Comparison of ENCODE assay signal across 12 cellular contexts in genomic region chr15:51266548-51266947, GRCh38.
DNase-seq lines count a peak whose midpoint lies in the region; ATAC-seq and TF ChIP-seq lines count a peak whose summit lies in the region.
"Had no signal": no experiment of that assay in that cellular context is flagged by ENCODE, and none has a peak within 500 bp of the region (broad histone marks: within the 10 kb centered on the region; RNA-seq: fewer than 3 reads in every experiment).

No MANE protein-coding gene starts in this region.

- no peak for ATAC-seq in T-helper 17 cell
- ATAC-seq in HG02973 (IDR thresholded peaks at IDR 0.05; ENCODE audit: unreplicated experiment): no peak
- no peak for ATAC-seq in activated T-cell treated with anti-CD3 and anti-CD28 coated beads, Interleukin-2, amount 50 U/mL, for 72 hours (replicated peaks in 1 of 2)
- ATAC-seq in naive thymus-derived CD4-positive, alpha-beta T cell: no peak

- H3K36me3 Mint-ChIP-seq in T-helper 17 cell (ENCODE audit: low read depth): peaks cover 2% of the 10 kb centered on the region
- H3K36me3 Mint-ChIP-seq in activated T-cell treated with anti-CD3 and anti-CD28 coated beads, Interleukin-2, amount 50 U/mL, for 72 hours (ENCODE audit: insufficient read depth in 2 of 2): no peaks in the 10 kb centered on the region
- peaks cover 0 to 4% (median 0%) of the 10 kb centered on the region in 5 donors for H3K36me3 Mint-ChIP-seq in naive thymus-derived CD4-positive, alpha-beta T cell
- H3K36me3 Mint-ChIP-seq: CD4-positive, CD25-positive, alpha-beta regulatory T cell had no signal

- CTCF ChIA-PET in naive thymus-derived CD4-positive, alpha-beta T cell (lab: Charles Lee): no interaction called here

- POLR2A ChIA-PET in naive thymus-derived CD4-positive, alpha-beta T cell (lab: Charles Lee): no interaction called here

- no peak overlapping the region for H2AK5ac ChIP-seq in trophoblast cell (ENCODE audit: low read length)

- peak overlapping the region; percentile 51 to 52 for H3K4me3 ChIP-seq in foreskin fibroblast (ENCODE audit: low read depth in 1 of 2, low read length in 2 of 2)
- no peak overlapping the region for H3K4me3 ChIP-seq in trophoblast cell (ENCODE audit: low read depth, low read length)
- no peak overlapping the region for H3K4me3 ChIP-seq in naive thymus-derived CD4-positive, alpha-beta T cell (ENCODE audit: low read length)

- H3K14ac ChIP-seq in trophoblast cell (ENCODE audit: low read length): no peak overlapping the region

- H2AFZ ChIP-seq in trophoblast cell (ENCODE audit: insufficient read depth, low read length, poor library complexity): no peak overlapping the region

- no peak overlapping the region for H4K8ac ChIP-seq in trophoblast cell (ENCODE audit: low read depth, low read length)

- H3K27ac ChIP-seq in trophoblast cell (ENCODE audit: low read depth, low read length): no peak overlapping the region
- no peak overlapping the region for H3K27ac ChIP-seq in naive thymus-derived CD4-positive, alpha-beta T cell (ENCODE audit: low read depth, low read length)

- no CpG with 5 or more reads among the region's 9 CpGs for WGBS in trophoblast cell (ENCODE audit: extremely low coverage, insufficient coverage, insufficient read length)

- H3K9me3 Mint-ChIP-seq in activated T-cell treated with anti-CD3 and anti-CD28 coated beads, Interleukin-2, amount 50 U/mL, for 72 hours: peaks cover under 1% of the 10 kb centered on the region in 2 donors
- H3K9me3 Mint-ChIP-seq in naive thymus-derived CD4-positive, alpha-beta T cell: peaks cover 0 to 5% (median 1%) of the 10 kb centered on the region in 11 donors
- H3K9me3 Mint-ChIP-seq: activated naive CD4-positive, alpha-beta T cell treated with anti-CD3 and anti-CD28 coated beads for 36 hours had no signal

- peaks cover 11% of the 10 kb centered on the region for H3K27me3 ChIP-seq in trophoblast cell (ENCODE audit: insufficient read depth, low read length)
- H3K27me3 ChIP-seq in naive thymus-derived CD4-positive, alpha-beta T cell (ENCODE audit: control insufficient read depth in 2 of 2, insufficient read depth in 2 of 2, low read length in 2 of 2): peaks cover 0 to 5% of the 10 kb centered on the region in 2 donors

- no peak overlapping the region for H3K4ac ChIP-seq in trophoblast cell (ENCODE audit: low read depth, low read length)

- H3K4me1 Mint-ChIP-seq in T-helper 17 cell: peaks cover 5% of the 10 kb centered on the region
- H3K4me1 Mint-ChIP-seq in activated T-cell treated with anti-CD3 and anti-CD28 coated beads, Interleukin-2, amount 50 U/mL, for 72 hours (ENCODE audit: low read depth): peaks cover 5% of the 10 kb centered on the region
- peaks cover 2 to 7% (median 5%) of the 10 kb centered on the region in 7 donors for H3K4me1 Mint-ChIP-seq in naive thymus-derived CD4-positive, alpha-beta T cell

- H2BK12ac ChIP-seq in trophoblast cell (ENCODE audit: low read length): no peak overlapping the region

- peaks cover 2 to 8% of the 10 kb centered on the region in 2 experiments for H3K4me1 ChIP-seq in trophoblast cell (ENCODE audit: control insufficient read depth in 1 of 2, insufficient read depth in 2 of 2, low read length in 2 of 2)
- H3K4me1 ChIP-seq in naive thymus-derived CD4-positive, alpha-beta T cell (ENCODE audit: control insufficient read depth in 2 of 2, insufficient read depth in 2 of 2, low read length in 2 of 2): no peaks in the 10 kb centered on the region

- peaks cover 14% of the 10 kb centered on the region for H3K27me3 Mint-ChIP-seq in T-helper 17 cell
- peaks cover 34% of the 10 kb centered on the region for H3K27me3 Mint-ChIP-seq in activated T-cell treated with anti-CD3 and anti-CD28 coated beads, Interleukin-2, amount 50 U/mL, for 72 hours (ENCODE audit: low read depth)
- peaks cover 1 to 45% (median 21%) of the 10 kb centered on the region in 5 donors for H3K27me3 Mint-ChIP-seq in naive thymus-derived CD4-positive, alpha-beta T cell

- no peak overlapping the region for H4K91ac ChIP-seq in trophoblast cell (ENCODE audit: low read depth, low read length)

- H3K27ac Mint-ChIP-seq in T-helper 17 cell: no peak overlapping the region
- H3K27ac Mint-ChIP-seq in activated T-cell treated with anti-CD3 and anti-CD28 coated beads, Interleukin-2, amount 50 U/mL, for 72 hours: no peak overlapping the region
- H3K27ac Mint-ChIP-seq in naive thymus-derived CD4-positive, alpha-beta T cell: no peak overlapping the region
- H3K27ac Mint-ChIP-seq: activated naive CD4-positive, alpha-beta T cell treated with anti-CD3 and anti-CD28 coated beads for 36 hours; CD4-positive, CD25-positive, alpha-beta regulatory T cell had no signal

- no peak overlapping the region for H3K9ac ChIP-seq in trophoblast cell (ENCODE audit: low read length)

- H3K79me2 ChIP-seq in trophoblast cell (ENCODE audit: control insufficient read depth, insufficient read depth, low read length, poor library complexity): peaks cover 2% of the 10 kb centered on the region

- H4K12ac ChIP-seq in trophoblast cell (ENCODE audit: low read depth, low read length): no peak overlapping the region

- H3K4me3 Mint-ChIP-seq in T-helper 17 cell: peak overlapping the region; percentile 28
- H3K4me3 Mint-ChIP-seq in activated T-cell treated with anti-CD3 and anti-CD28 coated beads, Interleukin-2, amount 50 U/mL, for 72 hours: peak overlapping the region in 1 of 2 donors; percentile 40
- peak overlapping the region in 1 of 10 donors; percentile 41 for H3K4me3 Mint-ChIP-seq in naive thymus-derived CD4-positive, alpha-beta T cell
- H3K4me3 Mint-ChIP-seq: activated naive CD4-positive, alpha-beta T cell treated with anti-CD3 and anti-CD28 coated beads for 36 hours; CD4-positive, CD25-positive, alpha-beta regulatory T cell had no signal

- intact Hi-C loops in naive thymus-derived CD4-positive, alpha-beta T cell (cut with micrococcal nuclease): no loop called here

- no peak overlapping the region for H2BK120ac ChIP-seq in trophoblast cell (ENCODE audit: insufficient read depth, low read length, poor library complexity)

- peak overlapping the region; percentile 89 for H3K4me2 ChIP-seq in trophoblast cell (ENCODE audit: low read length)

- H3K9me3 ChIP-seq in T-helper 17 cell (ENCODE audit: control insufficient read depth, low read length, poor library complexity, severe bottlenecking) (no peaks in the 10 kb centered on the region), trophoblast cell (ENCODE audit: insufficient read depth, low read depth, low read length) (peaks cover 6% of the 10 kb centered on the region)
- no peaks in the 10 kb centered on the region for H3K9me3 ChIP-seq in naive thymus-derived CD4-positive, alpha-beta T cell (ENCODE audit: control insufficient read depth in 2 of 3, low read length in 3 of 3)

- DNase-seq in AG20443 (ENCODE audit: low spot score) (peak; percentile 42), T-helper 17 cell (no peak), foreskin fibroblast (peak in 1 of 2 donors; percentile 49), trophoblast cell (no peak), HT-29 (ENCODE audit: low spot score) (no peak)
- no peak for DNase-seq in activated T-cell treated with anti-CD3 and anti-CD28 coated beads, Interleukin-2, amount 50 U/mL, for 72 hours
- DNase-seq in naive thymus-derived CD4-positive, alpha-beta T cell: no peak
- DNase-seq: activated naive CD4-positive, alpha-beta T cell treated with anti-CD3 and anti-CD28 coated beads for 36 hours; CD4-positive, CD25-positive, alpha-beta regulatory T cell; effector CD8-positive, alpha-beta T cell; NCI-H1930 had no signal

- no peak overlapping the region for H3K18ac ChIP-seq in trophoblast cell (ENCODE audit: low read length)

- no peak for TF ChIP-seq CTCF in foreskin fibroblast (IDR thresholded peaks at IDR 0.05; ENCODE audit: low read depth, low read length)

- no peaks in the 10 kb centered on the region for H3K79me1 ChIP-seq in trophoblast cell (ENCODE audit: low read length)

- H3K23ac ChIP-seq in trophoblast cell (ENCODE audit: low read length): no peak overlapping the region

- H3K36me3 ChIP-seq in trophoblast cell (ENCODE audit: control insufficient read depth in 1 of 2, insufficient read depth in 2 of 2, low read length in 2 of 2): peaks cover 0 to 2% of the 10 kb centered on the region in 2 experiments
- H3K36me3 ChIP-seq in naive thymus-derived CD4-positive, alpha-beta T cell (ENCODE audit: control insufficient read depth in 2 of 3, insufficient read depth in 3 of 3, low read length in 3 of 3): no peaks in the 10 kb centered on the region

- no peak overlapping the region for H2BK5ac ChIP-seq in trophoblast cell (ENCODE audit: low read depth, low read length, poor library complexity)

Comparison
In these comparisons a context has a peak if more than half of its experiments do, and no peak if none do; other contexts are left out.
1. H3K4me3 ChIP-seq: peak in foreskin fibroblast (2 of 2); none in trophoblast cell (single experiment) and naive thymus-derived CD4-positive, alpha-beta T cell (single experiment).